18 cellular contexts compared by ENCODE assay signal in the genomic region with DNA sequence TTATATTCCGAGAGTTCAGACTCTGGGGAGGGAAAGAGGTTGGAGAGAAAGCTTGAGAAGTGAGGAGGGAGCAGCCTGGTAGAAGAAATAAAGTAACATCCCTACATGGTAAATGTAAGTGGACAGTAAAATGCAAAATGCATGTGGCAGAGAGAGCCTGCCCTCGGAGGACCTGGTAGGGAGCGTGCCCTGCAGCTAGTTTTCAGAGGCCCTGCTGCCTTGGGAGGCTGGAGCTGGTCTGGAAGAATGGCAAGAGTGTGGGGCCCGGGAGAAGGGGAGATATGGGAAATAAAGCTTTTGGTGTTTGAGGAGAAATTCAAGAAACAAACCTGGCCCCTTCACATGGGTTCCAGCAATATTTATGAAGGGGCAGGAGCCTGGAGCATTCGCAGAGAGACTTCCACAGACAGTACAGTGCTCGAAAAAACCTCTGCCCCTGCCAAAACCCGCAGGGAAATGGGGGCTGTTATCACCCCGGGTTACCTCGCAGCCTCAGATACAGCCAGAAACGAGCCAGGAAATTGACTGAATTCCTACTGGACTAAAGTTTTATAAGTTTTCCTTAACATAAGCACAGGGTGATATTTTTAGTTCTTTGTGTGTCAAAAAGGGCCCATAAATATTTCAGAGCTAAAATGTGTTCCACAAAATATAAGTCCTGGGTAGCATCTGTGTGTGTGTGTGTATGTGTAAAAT.
DNase-seq lines count a peak whose midpoint lies in the region; ATAC-seq and TF ChIP-seq lines count a peak whose summit lies in the region.
"Had no signal": no experiment of that assay in that cellular context is flagged by ENCODE, and none has a peak within 500 bp of the region (broad histone marks: within the 10 kb centered on the region; RNA-seq: fewer than 3 reads in every experiment).

No MANE protein-coding gene starts in this region.

- H2AFZ ChIP-seq in H9 (ENCODE audit: low read length) (no peak overlapping the region), trophoblast cell (ENCODE audit: insufficient read depth, low read length, poor library complexity) (no peak overlapping the region)
- H2AFZ ChIP-seq: PC-9 had no signal

- no peaks in the 10 kb centered on the region for H3K23me2 ChIP-seq in H9 (ENCODE audit: insufficient read length, low read depth, low read length, poor library complexity, severe bottlenecking)

- H4K8ac ChIP-seq in H9 (replicated peaks; ENCODE audit: insufficient read length, low read depth, low read length) = no peak overlapping the region
- H4K8ac ChIP-seq in trophoblast cell (ENCODE audit: low read depth, low read length) = peak overlapping the region; percentile 52

- no peak overlapping the region for H3K27ac ChIP-seq in H9 (ENCODE audit: insufficient read length, low read depth, low read length)
- H3K27ac ChIP-seq in trophoblast cell (ENCODE audit: low read depth, low read length) = peak overlapping the region; percentile 5
- H3K27ac ChIP-seq: PC-9, SJSA1 had no signal

- no peak for ATAC-seq in naive thymus-derived CD8-positive, alpha-beta T cell
- ATAC-seq in GM19397 (IDR thresholded peaks at IDR 0.05; ENCODE audit: unreplicated experiment) = no peak

- no peak overlapping the region for H3T11ph ChIP-seq in H9 (ENCODE audit: low read length)

- H2BK5ac ChIP-seq in H9 (ENCODE audit: insufficient read length, low read length) (no peak overlapping the region), trophoblast cell (ENCODE audit: low read depth, low read length, poor library complexity) (peak overlapping the region; percentile 37)

- no peak overlapping the region for H4K91ac ChIP-seq in H9 (ENCODE audit: insufficient read length, low read depth, low read length)
- peak overlapping the region; percentile 81 for H4K91ac ChIP-seq in trophoblast cell (ENCODE audit: low read depth, low read length)

- H2BK15ac ChIP-seq in H9 (ENCODE audit: low read depth, low read length) = no peak overlapping the region

- H3K4me1 ChIP-seq in H9 (ENCODE audit: insufficient read depth, low read length) = no peaks in the 10 kb centered on the region; the same call in 1 of the 2 replicates
- peaks cover 6% of the 10 kb centered on the region for H3K4me1 ChIP-seq in adipocyte (ENCODE audit: control insufficient read depth, insufficient read depth, low read length)
- peaks cover 21 to 51% of the 10 kb centered on the region in 2 experiments for H3K4me1 ChIP-seq in trophoblast cell (ENCODE audit: control insufficient read depth in 1 of 2, insufficient read depth in 2 of 2, low read length in 2 of 2)

- H3K23ac ChIP-seq in H9 (ENCODE audit: insufficient read length, low read depth, low read length) (no peak overlapping the region), trophoblast cell (ENCODE audit: low read length) (no peak overlapping the region)

- no peaks in the 10 kb centered on the region for H3K79me1 ChIP-seq in H9 (ENCODE audit: insufficient read depth, low read depth, low read length, poor library complexity, severe bottlenecking)
- H3K79me1 ChIP-seq in trophoblast cell (ENCODE audit: low read length) = peaks cover 20% of the 10 kb centered on the region

- no peaks in the 10 kb centered on the region; the same call in 1 of the 2 replicates for H3K27me3 Mint-ChIP-seq in H9 (ENCODE audit: low read depth)
- peaks cover 0 to 4% (median 0%) of the 10 kb centered on the region in 5 donors for H3K27me3 Mint-ChIP-seq in naive thymus-derived CD8-positive, alpha-beta T cell

- H3K79me2 ChIP-seq in H9 (ENCODE audit: insufficient read depth, low read length) = no peaks in the 10 kb centered on the region
- peaks cover 10% of the 10 kb centered on the region for H3K79me2 ChIP-seq in trophoblast cell (ENCODE audit: control insufficient read depth, insufficient read depth, low read length, poor library complexity)

- no peak overlapping the region for H4K5ac ChIP-seq in H9 (ENCODE audit: insufficient read length, low read depth, low read length)

- H3K4me3 ChIP-seq in adipocyte (ENCODE audit: low read length) (no peak overlapping the region), trophoblast cell (ENCODE audit: low read depth, low read length) (no peak overlapping the region)
- H3K4me3 ChIP-seq: PC-9, SJSA1 had no signal

- peaks cover 4 to 15% (median 7%) of the 10 kb centered on the region in 3 experiments; a peak in 6 of 7 replicates for H3K36me3 Mint-ChIP-seq in H9 (ENCODE audit: insufficient read depth in 1 of 3, low read depth in 3 of 3)
- no peaks in the 10 kb centered on the region for H3K36me3 Mint-ChIP-seq in naive thymus-derived CD8-positive, alpha-beta T cell

- H3K9me3 ChIP-seq in H9 (ENCODE audit: control insufficient read depth, low read depth, low read length) = no peaks in the 10 kb centered on the region
- no peaks in the 10 kb centered on the region for H3K9me3 ChIP-seq in adipocyte (ENCODE audit: control insufficient read depth, low read length)
- no peaks in the 10 kb centered on the region for H3K9me3 ChIP-seq in trophoblast cell (ENCODE audit: insufficient read depth, low read depth, low read length)
- H3K9me3 ChIP-seq: SJSA1 had no signal

- H2BK20ac ChIP-seq in H9 (ENCODE audit: low read depth, low read length, poor library complexity, severe bottlenecking) = no peak overlapping the region

- TF ChIP-seq CTCF in H9 (conservative IDR thresholded peaks at IDR 0.05) = no peak

- H3K27ac Mint-ChIP-seq in H9 = peak overlapping the region in 2 of 3 experiments; percentile 22 to 41; a peak in 2 of 7 replicates
- no peak overlapping the region for H3K27ac Mint-ChIP-seq in naive thymus-derived CD8-positive, alpha-beta T cell

- H2BK120ac ChIP-seq in H9 (ENCODE audit: low read depth, low read length, poor library complexity, severe bottlenecking) (no peak overlapping the region), trophoblast cell (ENCODE audit: insufficient read depth, low read length, poor library complexity) (no peak overlapping the region)

- H3K4me2 ChIP-seq in H9 (ENCODE audit: insufficient read depth, insufficient read length, low read length) (no peak overlapping the region), trophoblast cell (ENCODE audit: low read length) (no peak overlapping the region)
- H3K4me2 ChIP-seq: PC-9 had no signal

- H4K12ac ChIP-seq in trophoblast cell (ENCODE audit: low read depth, low read length) = no peak overlapping the region

- H3K4me1 Mint-ChIP-seq in H9 = peaks cover 16 to 35% of the 10 kb centered on the region in 2 experiments
- H3K4me1 Mint-ChIP-seq in naive thymus-derived CD8-positive, alpha-beta T cell = no peaks in the 10 kb centered on the region

- H2AK5ac ChIP-seq in H9 (ENCODE audit: insufficient read length, low read length) (no peak overlapping the region), trophoblast cell (ENCODE audit: low read length) (peak overlapping the region; percentile 57)

- H2BK12ac ChIP-seq in H9 (ENCODE audit: insufficient read length, low read depth, low read length) = no peak overlapping the region
- H2BK12ac ChIP-seq in trophoblast cell (ENCODE audit: low read length) = peak overlapping the region; percentile 49

- H3K14ac ChIP-seq in H9 (ENCODE audit: insufficient read depth, low read length) (no peak overlapping the region), trophoblast cell (ENCODE audit: low read length) (peak overlapping the region; percentile 56)

- H3K4me3 Mint-ChIP-seq in H9 = no peak overlapping the region
- no peak overlapping the region for H3K4me3 Mint-ChIP-seq in naive thymus-derived CD8-positive, alpha-beta T cell

- H3K9me3 Mint-ChIP-seq in H9 = peaks cover 9% of the 10 kb centered on the region in 2 experiments
- peaks cover 0 to 3% (median 0%) of the 10 kb centered on the region in 9 donors for H3K9me3 Mint-ChIP-seq in naive thymus-derived CD8-positive, alpha-beta T cell

- H3K27me3 ChIP-seq in H9 (ENCODE audit: insufficient read depth, low read length) (no peaks in the 10 kb centered on the region), adipocyte (replicated peaks; ENCODE audit: control insufficient read depth, insufficient read depth, low read length) (no peaks in the 10 kb centered on the region), trophoblast cell (ENCODE audit: insufficient read depth, low read length) (no peaks in the 10 kb centered on the region)
- H3K27me3 ChIP-seq: SJSA1 had no signal

- DNase-seq in H9 (no peak), adipocyte (ENCODE audit: low read depth) (peak; percentile 36), left kidney (ENCODE audit: low read depth, low spot score) (peak; percentile 64), trophoblast cell (no peak), NCI-H2171 (lab: John Stamatoyannopoulos, UW) (no peak), C1 segment of cervical spinal cord (lab: John Stamatoyannopoulos, UW) (no peak)
- DNase-seq in naive thymus-derived CD8-positive, alpha-beta T cell = no peak
- DNase-seq: AML-193, COR-L47, Karpas-422, NCI-H1105, NCI-H1694, NCI-H2107, NCI-H345, NCI-H526 treated with DMSO at 0.1 percent for 48 hours, PC-9 had no signal

- H3K9ac ChIP-seq in H9 (ENCODE audit: extremely low read depth, insufficient read length, low read length) (no peak overlapping the region), adipocyte (ENCODE audit: low read length) (no peak overlapping the region), trophoblast cell (ENCODE audit: low read length) (no peak overlapping the region)

- H4K20me1 ChIP-seq in H9 (ENCODE audit: control insufficient read depth, insufficient read depth, insufficient read length) = no peaks in the 10 kb centered on the region

- no CpG with 5 or more reads among the region's 10 CpGs for WGBS in H9 (ENCODE audit: extremely low coverage, insufficient read length, low lambda C conversion rate)
- no CpG with 5 or more reads among the region's 10 CpGs for WGBS in trophoblast cell (ENCODE audit: extremely low coverage, insufficient coverage, insufficient read length)

- H3K18ac ChIP-seq in H9 (ENCODE audit: insufficient read length, low read depth, low read length) (no peak overlapping the region), trophoblast cell (ENCODE audit: low read length) (no peak overlapping the region)

- POLR2A ChIA-PET in naive thymus-derived CD8-positive, alpha-beta T cell (lab: Charles Lee) = no interaction called here

- H3K56ac ChIP-seq in H9 (ENCODE audit: insufficient read length, low read depth, low read length) = no peak overlapping the region

- no peaks in the 10 kb centered on the region for H3K36me3 ChIP-seq in adipocyte (ENCODE audit: control insufficient read depth, insufficient read depth, low read length, severe bottlenecking)
- peaks cover 2 to 4% of the 10 kb centered on the region in 2 experiments for H3K36me3 ChIP-seq in trophoblast cell (ENCODE audit: control insufficient read depth in 1 of 2, insufficient read depth in 2 of 2, low read length in 2 of 2)
- H3K36me3 ChIP-seq: SJSA1 had no signal

- H3K4ac ChIP-seq in H9 (ENCODE audit: low read depth, low read length) = no peak overlapping the region
- H3K4ac ChIP-seq in trophoblast cell (ENCODE audit: low read depth, low read length) = peak overlapping the region; percentile 66

Comparison
In these comparisons a context has a peak if more than half of its experiments do, and no peak if none do; other contexts are left out.
1. DNase-seq: peak in adipocyte (single experiment) and left kidney (single experiment); none in H9 (single experiment), trophoblast cell (0 of 2), NCI-H2171 (single experiment), C1 segment of cervical spinal cord (0 of 14) and naive thymus-derived CD8-positive, alpha-beta T cell (0 of 10).
2. H3K27ac Mint-ChIP-seq: peak in H9 (2 of 3); none in naive thymus-derived CD8-positive, alpha-beta T cell (0 of 10).